ENCODE assay signal across 26 cellular contexts in the genomic region with DNA sequence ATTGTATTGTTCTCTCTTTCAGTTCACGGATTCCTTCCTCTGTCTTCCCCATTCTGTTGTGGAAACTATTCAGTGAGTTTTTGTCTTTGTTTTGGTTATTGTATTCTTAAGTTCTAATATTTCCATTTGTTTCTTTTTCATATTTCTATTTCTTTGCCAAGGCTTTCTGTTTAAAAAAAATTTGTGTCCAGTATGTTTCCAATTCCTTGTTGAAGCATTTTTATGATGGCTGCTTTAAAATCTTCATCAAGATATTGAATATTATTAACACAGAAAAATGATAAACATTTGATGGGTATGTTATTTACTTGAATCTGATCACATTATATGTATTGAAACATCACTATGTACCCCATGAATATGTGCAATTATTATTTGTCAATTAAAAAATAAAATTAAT.
"Had no signal": no experiment of that assay in that cellular context is flagged by ENCODE, and none has a peak within 500 bp of the region (broad histone marks: within the 10 kb centered on the region; RNA-seq: fewer than 3 reads in every experiment).

No MANE protein-coding gene starts in this region.

- H3K27me3 Mint-ChIP-seq: progenitor cell of endocrine pancreas; stimulated activated memory B cell treated with anti-CD40 and anti-IgM and Interleukin-4, amounts not matched to agents 10 μg/mL and 1 μg/mL and 100 μg/mL, for 72 hours; stimulated activated naive CD8-positive, alpha-beta T cell treated with anti-CD3 and anti-CD28 coated beads, Interleukin-15, amount 100 ng/mL, for 72 hours; type B pancreatic cell had no signal

- H3K27me3 ChIP-seq: neural progenitor cell, right atrium auricular region, right lobe of liver, tibial nerve, uterus had no signal

- H3K27ac Mint-ChIP-seq: mesothelial cell of epicardium; naive B cell; natural killer cell; nephron progenitor cell; neural progenitor cell; progenitor cell of endocrine pancreas; stimulated activated memory B cell treated with anti-CD40 and anti-IgM and Interleukin-4, amounts not matched to agents 10 μg/mL and 1 μg/mL and 100 μg/mL, for 72 hours; stimulated activated naive CD8-positive, alpha-beta T cell treated with anti-CD3 and anti-CD28 coated beads, Interleukin-15, amount 100 ng/mL, for 72 hours; type B pancreatic cell had no signal

- DNase-seq: hippocampal formation; left ventricle myocardium inferior; mesendoderm; naive B cell; natural killer cell; nephron progenitor cell; occipital lobe; right lobe of liver; stimulated activated CD4-positive, alpha-beta T cell treated with anti-CD3 and anti-CD28 coated beads, Interleukin-1b, Interleukin-23, amount 100 ng/mL, for 48 hours; stimulated activated CD4-positive, alpha-beta T cell treated with anti-CD3 and anti-CD28 coated beads, Interleukin-2, amount 100 ng/mL, for 48 hours; stimulated activated CD4-positive, alpha-beta T cell treated with anti-CD3 and anti-CD28 coated beads, Interleukin-4, amount 100 ng/mL, for 4 hours; stimulated activated CD8-positive, alpha-beta memory T cell treated with anti-CD3 and anti-CD28 coated beads, Interleukin-4, amount 100 ng/mL, for 48 hours; stimulated activated naive CD4-positive, alpha-beta T cell treated with Interleukin-2 at 50 U/mL for 16 hours; stimulated activated naive CD8-positive, alpha-beta T cell treated with anti-CD3 and anti-CD28 coated beads, Interleukin-15, amount 100 ng/mL, for 72 hours; substantia nigra; uterus had no signal

- H3K4me1 ChIP-seq: left ventricle myocardium inferior, neural progenitor cell, right atrium auricular region, right lobe of liver, tibial nerve, uterus had no signal

- H3K4me3 ChIP-seq: left ventricle myocardium inferior, lung, neural progenitor cell, right atrium auricular region, right lobe of liver, smooth muscle cell, tibial nerve, uterus had no signal

- H3K36me3 ChIP-seq: left ventricle myocardium inferior, neural progenitor cell, neutrophil, right atrium auricular region, right lobe of liver, tibial nerve, uterus had no signal

- H3K4me3 Mint-ChIP-seq: mesothelial cell of epicardium; naive B cell; natural killer cell; nephron progenitor cell; neural progenitor cell; stimulated activated memory B cell treated with anti-CD40 and anti-IgM and Interleukin-4, amounts not matched to agents 10 μg/mL and 1 μg/mL and 100 μg/mL, for 72 hours; stimulated activated naive CD8-positive, alpha-beta T cell treated with anti-CD3 and anti-CD28 coated beads, Interleukin-15, amount 100 ng/mL, for 72 hours; type B pancreatic cell had no signal

- H3K9me3 ChIP-seq: right lobe of liver, uterus had no signal

- H3K4me1 Mint-ChIP-seq: mesothelial cell of epicardium; naive B cell; natural killer cell; neural progenitor cell; stimulated activated memory B cell treated with anti-CD40 and anti-IgM and Interleukin-4, amounts not matched to agents 10 μg/mL and 1 μg/mL and 100 μg/mL, for 72 hours; stimulated activated naive CD8-positive, alpha-beta T cell treated with anti-CD3 and anti-CD28 coated beads, Interleukin-15, amount 100 ng/mL, for 72 hours had no signal

- H3K27ac ChIP-seq: left ventricle myocardium inferior, neural progenitor cell, neutrophil, right atrium auricular region, right lobe of liver, tibial nerve, uterus had no signal

- ATAC-seq: natural killer cell; right lobe of liver; stimulated activated memory B cell treated with anti-CD40 and anti-IgM and Interleukin-4, amounts not matched to agents 10 μg/mL and 1 μg/mL and 100 μg/mL, for 72 hours; stimulated activated naive CD8-positive, alpha-beta T cell treated with anti-CD3 and anti-CD28 coated beads, Interleukin-15, amount 100 ng/mL, for 72 hours had no signal
